Comparison of ENCODE assay signal across 9 cellular contexts in genomic region chr14:69079188-69079742, GRCh38.
DNase-seq lines count a peak whose midpoint lies in the region; ATAC-seq and TF ChIP-seq lines count a peak whose summit lies in the region.
"Had no signal": no experiment of that assay in that cellular context is flagged by ENCODE, and none has a peak within 500 bp of the region (broad histone marks: within the 10 kb centered on the region; RNA-seq: fewer than 3 reads in every experiment).

No MANE protein-coding gene starts in this region.

- no peaks in the 10 kb centered on the region for H3K27me3 ChIP-seq in upper lobe of right lung
- H3K27me3 ChIP-seq: adrenal gland had no signal

- H3K4me3 ChIP-seq in cardiac fibroblast (replicated peaks in 1 of 2; ENCODE audit: low read depth in 2 of 2, low read length in 2 of 2) (no peak overlapping the region), upper lobe of right lung (no peak overlapping the region)
- H3K4me3 ChIP-seq: adrenal gland had no signal

- peak; percentile 36 for DNase-seq in DMS53 (lab: John Stamatoyannopoulos, UW)
- DNase-seq in DMS53 treated with DMSO at 0.1 percent for 48 hours (lab: John Stamatoyannopoulos, UW; ENCODE audit: unreplicated experiment): no peak
- peak; percentile 87 to 91 for DNase-seq in cardiac fibroblast (ENCODE audit: low read depth in 2 of 2)
- DNase-seq in kidney tubule cell (ENCODE audit: low spot score): peak; percentile 94
- no peak for DNase-seq in upper lobe of right lung
- DNase-seq in 8988T: no peak
- no peak for DNase-seq in DMS153 (lab: John Stamatoyannopoulos, UW)
- DNase-seq: adrenal gland had no signal

- peak overlapping the region; percentile 33 for H3K27ac ChIP-seq in upper lobe of right lung

- TF ChIP-seq CTCF in cardiac fibroblast (IDR thresholded peaks at IDR 0.05; ENCODE audit: low read depth, low read length) (no peak), upper lobe of right lung (IDR thresholded peaks at IDR 0.05) (no peak)

- H3K36me3 ChIP-seq in upper lobe of right lung: peaks cover 26% of the 10 kb centered on the region

- H3K9me3 ChIP-seq in upper lobe of right lung: no peaks in the 10 kb centered on the region
- H3K9me3 ChIP-seq: adrenal gland had no signal

- intact Hi-C loops in upper lobe of right lung (cut with DNase I): no loop called here

- peaks cover 23% of the 10 kb centered on the region for H3K4me1 ChIP-seq in upper lobe of right lung
- H3K4me1 ChIP-seq: adrenal gland had no signal

- ATAC-seq in upper lobe of right lung (peak; percentile 36), esophagus mucosa (no peak)

Comparison
In these comparisons a context has a peak if more than half of its experiments do, and no peak if none do; other contexts are left out.
1. DNase-seq: peak in DMS53 (single experiment), cardiac fibroblast (2 of 2) and kidney tubule cell (single experiment); none in DMS53 treated with DMSO at 0.1 percent for 48 hours (single experiment), upper lobe of right lung (single experiment), 8988T (single experiment) and DMS153 (single experiment).